Comparison of ENCODE assay signal across 8 cellular contexts in the genomic region with DNA sequence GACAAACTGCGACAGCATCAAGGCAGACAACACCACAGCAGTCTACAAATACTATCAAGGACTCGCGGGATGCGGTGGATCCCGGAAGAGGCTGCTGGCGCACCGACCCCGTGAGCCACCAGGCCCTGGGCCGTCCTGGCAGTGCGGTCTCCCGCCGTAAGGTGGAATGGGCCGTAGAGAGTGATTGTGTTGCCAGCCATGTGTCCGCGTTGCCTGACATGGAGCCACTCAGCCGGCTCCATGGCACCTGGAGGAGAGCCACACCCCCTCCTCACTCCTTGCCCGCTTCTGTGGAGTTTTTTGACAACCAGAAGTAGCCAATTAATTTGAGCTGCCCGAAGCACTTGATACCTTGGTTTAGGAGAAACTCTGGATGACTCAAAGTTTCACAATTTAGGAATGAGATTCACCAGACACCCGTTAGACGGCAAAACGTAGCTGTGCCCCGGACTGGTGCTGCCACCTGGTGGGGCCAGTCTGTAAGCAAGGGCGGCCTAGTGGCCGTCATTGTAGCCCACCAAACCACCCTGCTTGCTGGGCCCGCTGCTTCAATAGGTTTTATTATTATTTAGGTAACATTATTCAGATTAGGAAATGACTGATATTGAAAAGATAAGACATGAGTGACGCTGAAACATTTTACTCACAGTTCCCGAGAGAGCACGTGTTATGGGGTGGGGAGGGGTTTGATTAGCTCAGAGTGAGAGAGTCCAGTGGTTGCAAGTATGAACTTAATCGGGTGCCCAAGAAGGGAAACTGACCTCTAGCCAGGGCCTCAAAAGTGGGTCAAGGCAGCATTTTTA. TPM values are rescaled to one million over a fixed set of nuclear protein-coding genes. Genes with fewer than 3 reads are reported as not detected.
DNase-seq lines count a peak whose midpoint lies in the region; ATAC-seq and TF ChIP-seq lines count a peak whose summit lies in the region.

No MANE protein-coding gene starts in this region.

- H3K36me3 ChIP-seq in heart right ventricle, result no peaks in the 10 kb centered on the region

- peak; percentile 16 for DNase-seq in GF-D8 (lab: John Stamatoyannopoulos, UW)
- peak; percentile 54 to 55 for DNase-seq in Kasumi-1 (lab: John Stamatoyannopoulos, UW)
- peak; percentile 70 for DNase-seq in SW480 (ENCODE audit: low spot score)
- peak; percentile 39 for DNase-seq in activated naive CD8-positive, alpha-beta T cell treated with anti-CD3 and anti-CD28 coated beads, Interleukin-2, amount 50 U/mL, for 16 hours (ENCODE audit: low read depth, low spot score)
- DNase-seq in heart right ventricle, result peak; percentile 59 to 79
- no peak for DNase-seq in retinal pigment epithelial cell (ENCODE audit: low read depth)
- DNase-seq in cerebellar nuclear complex (lab: John Stamatoyannopoulos, UW), result no peak

- H3K4me3 ChIP-seq in heart right ventricle (no peak overlapping the region), retinal pigment epithelial cell (ENCODE audit: low read length) (peak overlapping the region; percentile 24)

- H3K27ac ChIP-seq in heart right ventricle, result no peak overlapping the region

- peaks cover 0 to 13% (median 0%) of the 10 kb centered on the region in 9 donors for H3K4me1 ChIP-seq in heart right ventricle

- peak; percentile 84 to 97 (median 93) for TF ChIP-seq CTCF in heart right ventricle (IDR thresholded peaks at IDR 0.05)
- peak; percentile 95 for TF ChIP-seq CTCF in retinal pigment epithelial cell (conservative IDR thresholded peaks at IDR 0.05; ENCODE audit: low read depth, low read length)

- H3K9me3 ChIP-seq in heart right ventricle, result no peaks in the 10 kb centered on the region

- intact Hi-C loops in heart right ventricle (cut with DNase I), result loop anchor here in 9 of 10 donors (2.0 to 10.0 kb wide), 6 partner anchors 148 to 395 kb away; partner anchors contain the start of genes MZT2B (in 4 of the 9) and SMPD4 (in 4 of the 9)

- ATAC-seq in GM21786 (IDR thresholded peaks at IDR 0.05; ENCODE audit: unreplicated experiment) (peak; percentile 78), heart right ventricle (peak; percentile 66 to 84 (median 74))

- 19 to 22% methylated on average over 29 of the region's 29 CpGs for WGBS in heart right ventricle, 2 donors

- peaks cover 0 to 44% (median 37%) of the 10 kb centered on the region in 7 donors for H3K27me3 ChIP-seq in heart right ventricle

RNA-seq across cellular contexts. Expression of gene IMP4, which starts 10.2 kb away (rescaled TPM):
- 10 to 100 TPM; 50.6 to 82.0 (median 61.6) TPM for total RNA-seq in heart right ventricle
- 100 to 1,000 TPM in 1 of 2 donors, 10 to 100 TPM in 1; 82.3 to 190 TPM for polyA plus RNA-seq in heart right ventricle

RNA-seq across cellular contexts. Expression of gene PTPN18, which starts 23.4 kb away (rescaled TPM):
- total RNA-seq in heart right ventricle, result 10 to 100 TPM in 7 of 10 donors, 1 to 10 TPM in 3; 7.8 to 24.3 (median 11.2) TPM
- polyA plus RNA-seq in heart right ventricle, result 10 to 100 TPM; 17.3 to 35.0 TPM

Comparison
In these comparisons a context has a peak if more than half of its experiments do, and no peak if none do; other contexts are left out.
1. DNase-seq: peak in GF-D8 (single experiment), Kasumi-1 (2 of 2), SW480 (single experiment), activated naive CD8-positive, alpha-beta T cell treated with anti-CD3 and anti-CD28 coated beads, Interleukin-2, amount 50 U/mL, for 16 hours (single experiment) and heart right ventricle (2 of 2); none in retinal pigment epithelial cell (single experiment) and cerebellar nuclear complex (0 of 2).